Comparison of ENCODE assay signal across 8 cellular contexts in genomic region chr2:8229546-8229986, GRCh38.
DNase-seq lines count a peak whose midpoint lies in the region; ATAC-seq and TF ChIP-seq lines count a peak whose summit lies in the region.

No MANE protein-coding gene starts in this region.

- no peaks in the 10 kb centered on the region for H3K27me3 ChIP-seq in heart right ventricle

- H3K36me3 Mint-ChIP-seq in activated T-cell treated with anti-CD3 and anti-CD28 coated beads, Interleukin-2, amount 50 U/mL, for 4 hours (ENCODE audit: insufficient read depth), result no peaks in the 10 kb centered on the region

- peak overlapping the region in 2 of 10 donors; percentile 2 to 18 for H3K27ac ChIP-seq in heart right ventricle

- H3K27me3 Mint-ChIP-seq in activated T-cell treated with anti-CD3 and anti-CD28 coated beads, Interleukin-2, amount 50 U/mL, for 4 hours (ENCODE audit: low read depth), result no peaks in the 10 kb centered on the region

- intact Hi-C loops in heart right ventricle (cut with DNase I), result loop anchor here in 6 of 10 donors (5.0 to 10.0 kb wide), 4 partner anchors 95 to 455 kb away; partner anchors contain the start of gene ID2 (in 4 of the 6)

- H3K4me1 ChIP-seq in heart right ventricle, result peaks cover 0 to 30% (median 23%) of the 10 kb centered on the region in 9 donors

- ATAC-seq in GM18511 (IDR thresholded peaks at IDR 0.05; ENCODE audit: unreplicated experiment), result peak; percentile 86
- ATAC-seq in HG02759 (IDR thresholded peaks at IDR 0.05; ENCODE audit: unreplicated experiment), result peak; percentile 88
- ATAC-seq in activated T-cell treated with anti-CD3 and anti-CD28 coated beads, Interleukin-2, amount 50 U/mL, for 4 hours, result peak; percentile 88
- peak; percentile 45 to 86 (median 64) for ATAC-seq in heart right ventricle

- CTCF ChIA-PET in HEK293T (lab: Yijun Ruan, JAX), result no interaction called here

- DNase-seq in NCI-H446 treated with DMSO at 0.1 percent for 48 hours (lab: John Stamatoyannopoulos, UW) (peak; percentile 57), heart right ventricle (peak; percentile 39 to 51), HEK293T (ENCODE audit: extremely low spot score) (no peak), NCI-H1417 (lab: John Stamatoyannopoulos, UW) (no peak)
- peak; percentile 19 for DNase-seq in activated T-cell treated with anti-CD3 and anti-CD28 coated beads, Interleukin-2, amount 50 U/mL, for 4 hours
- peak; percentile 33 for DNase-seq in stimulated activated CD4-positive, alpha-beta T cell treated with anti-CD3 and anti-CD28 coated beads, Interleukin-4, amount 100 ng/mL, for 1 hour

- no peaks in the 10 kb centered on the region for H3K36me3 ChIP-seq in heart right ventricle

- TF ChIP-seq CTCF in heart right ventricle (IDR thresholded peaks at IDR 0.05), result no peak

- H3K9me3 ChIP-seq in heart right ventricle, result no peaks in the 10 kb centered on the region

- WGBS in heart right ventricle, 2 donors, result 63 to 67% methylated on average over 10 of the region's 10 CpGs

- H3K4me1 Mint-ChIP-seq in activated T-cell treated with anti-CD3 and anti-CD28 coated beads, Interleukin-2, amount 50 U/mL, for 4 hours (ENCODE audit: low read depth), result peaks cover 10% of the 10 kb centered on the region

- H3K4me3 ChIP-seq in heart right ventricle, result no peak overlapping the region

- POLR2A ChIA-PET in HEK293T (lab: Yijun Ruan, JAX), result interaction anchor here (0.6 kb wide), 1 partner anchor 411 kb away, joined by 4 read pairs; no protein-coding TSS in a partner anchor

- H3K9me3 Mint-ChIP-seq in activated T-cell treated with anti-CD3 and anti-CD28 coated beads, Interleukin-2, amount 50 U/mL, for 4 hours, result no peaks in the 10 kb centered on the region

- no peak overlapping the region for H3K4me3 Mint-ChIP-seq in activated T-cell treated with anti-CD3 and anti-CD28 coated beads, Interleukin-2, amount 50 U/mL, for 4 hours

TF ChIP-seq in HEK293T, 16 proteins besides CTCF, POLR2A, EP300 and RAD21:
- TF ChIP-seq FOXK2 (IDR thresholded peaks at IDR 0.05) (no peak), HDGF (IDR thresholded peaks at IDR 0.05; ENCODE audit: borderline replicate concordance) (no peak), FOXM1 (IDR thresholded peaks at IDR 0.05; ENCODE audit: borderline replicate concordance) (no peak), SUZ12 (IDR thresholded peaks at IDR 0.05) (no peak), NFRKB (IDR thresholded peaks at IDR 0.05) (no peak), LEF1 (IDR thresholded peaks at IDR 0.05; ENCODE audit: borderline replicate concordance) (no peak), ELF4 (IDR thresholded peaks at IDR 0.05) (no peak), ARNT (IDR thresholded peaks at IDR 0.05) (no peak), L3MBTL2 (conservative IDR thresholded peaks at IDR 0.05) (no peak)

Comparison
In these comparisons a context has a peak if more than half of its experiments do, and no peak if none do; other contexts are left out.
1. DNase-seq: peak in NCI-H446 treated with DMSO at 0.1 percent for 48 hours (single experiment), activated T-cell treated with anti-CD3 and anti-CD28 coated beads, Interleukin-2, amount 50 U/mL, for 4 hours (single experiment), heart right ventricle (2 of 2) and stimulated activated CD4-positive, alpha-beta T cell treated with anti-CD3 and anti-CD28 coated beads, Interleukin-4, amount 100 ng/mL, for 1 hour (single experiment); none in HEK293T (single experiment) and NCI-H1417 (0 of 3).
2. Peak in every context shown above with its lines, with median percentiles within 50 percentile points of each other: ATAC-seq.